ENCODE assay signal across 1 cellular context in genomic region chr2:71416866-71417265, GRCh38.
TF ChIP-seq lines count a peak whose summit lies in the region.

No MANE protein-coding gene starts in this region.

TF ChIP-seq in K562, 482 proteins besides CTCF, POLR2A, EP300 and RAD21:
- TF ChIP-seq EP400 (IDR thresholded peaks at IDR 0.05) (0 out of 2 replicates have a peak, but pooled peaks have one; percentile 32), YY1 (IDR thresholded peaks at IDR 0.05; ENCODE audit: borderline replicate concordance in 1 of 3, control insufficient read depth in 1 of 3, extremely low read depth in 1 of 3, insufficient read depth in 3 of 3, insufficient read length in 1 of 3, insufficient replicate concordance in 2 of 3, low read depth in 1 of 3, low read length in 2 of 3) (peak in 2 of 3 experiments; percentile 6 to 28)
